In genomic region chr11:72195518-72195917, GRCh38 we compare ENCODE assay signal across 1 cellular context.
TF ChIP-seq lines count a peak whose summit lies in the region.

No MANE protein-coding gene starts in this region.

TF ChIP-seq in GM23338, 12 proteins besides CTCF, POLR2A, EP300 and RAD21 (continued from another document):
- TF ChIP-seq REST (IDR thresholded peaks at IDR 0.05; ENCODE audit: unreplicated experiment) (no peak), JUNB (IDR thresholded peaks at IDR 0.05; ENCODE audit: unreplicated experiment) (no peak), POLR2AphosphoS5 (IDR thresholded peaks at IDR 0.05; ENCODE audit: low read depth) (no peak), ZNF114 (CRISPR knock-in tag; IDR thresholded peaks at IDR 0.05) (no peak), ETS1 (IDR thresholded peaks at IDR 0.05) (no peak)
